Comparison of ENCODE assay signal across 23 cellular contexts in genomic region chr10:59706851-59707797, GRCh38. TPM values are rescaled to one million over a fixed set of nuclear protein-coding genes. Genes with fewer than 3 reads are reported as not detected.
"Had no signal": no experiment of that assay in that cellular context is flagged by ENCODE, and none has a peak within 500 bp of the region (broad histone marks: within the 10 kb centered on the region; RNA-seq: fewer than 3 reads in every experiment).

No MANE protein-coding gene starts in this region.

- DNase-seq: activated CD4-positive, alpha-beta memory T cell treated with anti-CD3 and anti-CD28 coated beads, Interleukin-2, amount 10 ng/mL, durations not matched to agents 7 days and 5 days; activated CD4-positive, alpha-beta T cell treated with anti-CD3 and anti-CD28 coated beads for 48 hours; activated CD4-positive, CD25-positive, alpha-beta regulatory T cell; activated naive CD4-positive, alpha-beta T cell treated with Interleukin-2 at 50 U/mL for 16 hours; activated T-cell treated with anti-CD3 and anti-CD28 coated beads, Interleukin-2, amount 50 U/mL, for 1 hour; anterior cingulate cortex; heart right ventricle; immature natural killer cell; mucosa of descending colon; naive thymus-derived CD4-positive, alpha-beta T cell; occipital lobe; retina; stimulated activated naive B cell treated with anti-CD40 and anti-IgM and Interleukin-4, amounts not matched to agents 10 μg/mL and 1 μg/mL and 100 μg/mL, for 72 hours had no signal

- ATAC-seq: esophagus mucosa; gastroesophageal sphincter; heart right ventricle; mucosa of descending colon; naive thymus-derived CD4-positive, alpha-beta T cell; stimulated activated naive B cell treated with anti-CD40 and anti-IgM and Interleukin-4, amounts not matched to agents 10 μg/mL and 1 μg/mL and 100 μg/mL, for 72 hours had no signal

- H3K4me3 ChIP-seq: coronary artery, gastroesophageal sphincter, heart right ventricle, mucosa of descending colon, thoracic aorta had no signal

- H3K36me3 Mint-ChIP-seq: immature natural killer cell; naive thymus-derived CD4-positive, alpha-beta T cell had no signal

- H3K4me3 Mint-ChIP-seq: activated CD4-positive, alpha-beta memory T cell treated with anti-CD3 and anti-CD28 coated beads, Interleukin-2, amount 10 ng/mL, durations not matched to agents 7 days and 5 days; central memory CD8-positive, alpha-beta T cell; immature natural killer cell; memory B cell; stimulated activated naive B cell treated with anti-CD40 and anti-IgM and Interleukin-4, amounts not matched to agents 10 μg/mL and 1 μg/mL and 100 μg/mL, for 72 hours; T-helper 2 cell treated with Interferon-gamma antibody and Interleukin-4, amounts not matched to agents 5 μg/mL and 100 μg/mL, for 36 hours had no signal

- H3K4me1 Mint-ChIP-seq: central memory CD8-positive, alpha-beta T cell; immature natural killer cell had no signal

- H3K27ac Mint-ChIP-seq: activated CD4-positive, alpha-beta memory T cell treated with anti-CD3 and anti-CD28 coated beads, Interleukin-2, amount 10 ng/mL, durations not matched to agents 7 days and 5 days; activated T-helper 2 cell treated with anti-CD3 and anti-CD28 coated beads, Interferon-gamma antibody, Interleukin-2, Interleukin-4, amounts not matched to agents 10 μg/mL and 5 μg/mL and 100 μg/mL, durations not matched to agents 14 hours and 24 hours and 36 hours; immature natural killer cell; memory B cell; naive thymus-derived CD4-positive, alpha-beta T cell; stimulated activated naive B cell treated with anti-CD40 and anti-IgM and Interleukin-4, amounts not matched to agents 10 μg/mL and 1 μg/mL and 100 μg/mL, for 72 hours; T-helper 2 cell treated with Interferon-gamma antibody and Interleukin-4, amounts not matched to agents 5 μg/mL and 100 μg/mL, for 36 hours had no signal

- H3K36me3 ChIP-seq: gastroesophageal sphincter, heart right ventricle, thoracic aorta had no signal

- H3K9me3 ChIP-seq: gastroesophageal sphincter, heart right ventricle, mucosa of descending colon, thoracic aorta had no signal

- H3K9me3 Mint-ChIP-seq: activated CD4-positive, alpha-beta memory T cell treated with anti-CD3 and anti-CD28 coated beads, Interleukin-2, amount 10 ng/mL, durations not matched to agents 7 days and 5 days; activated T-helper 2 cell treated with anti-CD3 and anti-CD28 coated beads, Interferon-gamma antibody, Interleukin-2, Interleukin-4, amounts not matched to agents 10 μg/mL and 5 μg/mL and 100 μg/mL, durations not matched to agents 14 hours and 24 hours and 36 hours; central memory CD8-positive, alpha-beta T cell; memory B cell; naive thymus-derived CD4-positive, alpha-beta T cell; T-helper 2 cell treated with Interferon-gamma antibody and Interleukin-4, amounts not matched to agents 5 μg/mL and 100 μg/mL, for 36 hours had no signal

- H3K27ac ChIP-seq: coronary artery, gastroesophageal sphincter, heart right ventricle, thoracic aorta had no signal

RNA-seq across cellular contexts. Expression of gene SLC16A9, which starts 2.5 kb away (rescaled TPM):
- polyA plus RNA-seq: immature natural killer cell; naive thymus-derived CD4-positive, alpha-beta T cell had no signal

RNA-seq across cellular contexts. Expression of gene MRLN, which starts 46.1 kb away (rescaled TPM):
- total RNA-seq: activated CD4-positive, alpha-beta memory T cell treated with anti-CD3 and anti-CD28 coated beads, Interleukin-2, amount 10 ng/mL, durations not matched to agents 7 days and 5 days; activated T-helper 2 cell treated with anti-CD3 and anti-CD28 coated beads, Interferon-gamma antibody, Interleukin-2, Interleukin-4, amounts not matched to agents 10 μg/mL and 5 μg/mL and 100 μg/mL, durations not matched to agents 14 hours and 24 hours and 36 hours; esophagus mucosa; gastroesophageal sphincter; heart right ventricle; liver; mucosa of descending colon; naive thymus-derived CD4-positive, alpha-beta T cell; occipital lobe; thoracic aorta had no signal
- polyA plus RNA-seq: heart right ventricle; immature natural killer cell; liver; naive thymus-derived CD4-positive, alpha-beta T cell; urinary bladder had no signal
